ENCODE assay signal across 1 cellular context in the genomic region with DNA sequence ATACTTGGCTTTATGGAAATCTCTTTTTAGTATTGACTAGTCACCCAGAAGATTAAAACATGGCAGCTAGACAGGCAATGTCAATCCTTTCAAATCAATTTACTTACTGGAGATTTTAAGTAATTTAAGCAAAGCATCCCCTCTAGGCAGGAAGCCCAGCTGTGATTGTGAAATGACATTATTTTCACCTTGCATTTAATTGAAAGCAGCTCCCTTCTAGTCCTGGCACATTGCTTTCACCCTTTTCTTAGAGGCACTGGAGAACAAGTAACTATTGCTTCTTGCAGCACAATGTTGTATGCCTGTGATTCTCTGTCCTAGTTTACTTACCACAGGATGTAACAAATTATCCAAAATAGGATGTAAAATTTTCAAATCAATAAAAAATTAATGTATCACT.
TF ChIP-seq lines count a peak whose summit lies in the region.

No MANE protein-coding gene starts in this region.

TF ChIP-seq in WTC11, 78 proteins besides CTCF, POLR2A, EP300 and RAD21 (continued from another document):
- TF ChIP-seq, protein P1, sequence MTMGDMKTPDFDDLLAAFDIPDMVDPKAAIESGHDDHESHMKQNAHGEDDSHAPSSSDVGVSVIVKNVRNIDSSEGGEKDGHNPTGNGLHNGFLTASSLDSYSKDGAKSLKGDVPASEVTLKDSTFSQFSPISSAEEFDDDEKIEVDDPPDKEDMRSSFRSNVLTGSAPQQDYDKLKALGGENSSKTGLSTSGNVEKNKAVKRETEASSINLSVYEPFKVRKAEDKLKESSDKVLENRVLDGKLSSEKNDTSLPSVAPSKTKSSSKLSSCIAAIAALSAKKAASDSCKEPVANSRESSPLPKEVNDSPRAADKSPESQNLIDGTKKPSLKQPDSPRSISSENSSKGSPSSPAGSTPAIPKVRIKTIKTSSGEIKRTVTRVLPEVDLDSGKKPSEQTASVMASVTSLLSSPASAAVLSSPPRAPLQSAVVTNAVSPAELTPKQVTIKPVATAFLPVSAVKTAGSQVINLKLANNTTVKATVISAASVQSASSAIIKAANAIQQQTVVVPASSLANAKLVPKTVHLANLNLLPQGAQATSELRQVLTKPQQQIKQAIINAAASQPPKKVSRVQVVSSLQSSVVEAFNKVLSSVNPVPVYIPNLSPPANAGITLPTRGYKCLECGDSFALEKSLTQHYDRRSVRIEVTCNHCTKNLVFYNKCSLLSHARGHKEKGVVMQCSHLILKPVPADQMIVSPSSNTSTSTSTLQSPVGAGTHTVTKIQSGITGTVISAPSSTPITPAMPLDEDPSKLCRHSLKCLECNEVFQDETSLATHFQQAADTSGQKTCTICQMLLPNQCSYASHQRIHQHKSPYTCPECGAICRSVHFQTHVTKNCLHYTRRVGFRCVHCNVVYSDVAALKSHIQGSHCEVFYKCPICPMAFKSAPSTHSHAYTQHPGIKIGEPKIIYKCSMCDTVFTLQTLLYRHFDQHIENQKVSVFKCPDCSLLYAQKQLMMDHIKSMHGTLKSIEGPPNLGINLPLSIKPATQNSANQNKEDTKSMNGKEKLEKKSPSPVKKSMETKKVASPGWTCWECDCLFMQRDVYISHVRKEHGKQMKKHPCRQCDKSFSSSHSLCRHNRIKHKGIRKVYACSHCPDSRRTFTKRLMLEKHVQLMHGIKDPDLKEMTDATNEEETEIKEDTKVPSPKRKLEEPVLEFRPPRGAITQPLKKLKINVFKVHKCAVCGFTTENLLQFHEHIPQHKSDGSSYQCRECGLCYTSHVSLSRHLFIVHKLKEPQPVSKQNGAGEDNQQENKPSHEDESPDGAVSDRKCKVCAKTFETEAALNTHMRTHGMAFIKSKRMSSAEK (CRISPR knock-in tag; IDR thresholded peaks at IDR 0.05; ENCODE audit: borderline replicate concordance): no peak
- no peak for TF ChIP-seq SOX15 (CRISPR knock-in tag; IDR thresholded peaks at IDR 0.05)
- TF ChIP-seq, protein P2, sequence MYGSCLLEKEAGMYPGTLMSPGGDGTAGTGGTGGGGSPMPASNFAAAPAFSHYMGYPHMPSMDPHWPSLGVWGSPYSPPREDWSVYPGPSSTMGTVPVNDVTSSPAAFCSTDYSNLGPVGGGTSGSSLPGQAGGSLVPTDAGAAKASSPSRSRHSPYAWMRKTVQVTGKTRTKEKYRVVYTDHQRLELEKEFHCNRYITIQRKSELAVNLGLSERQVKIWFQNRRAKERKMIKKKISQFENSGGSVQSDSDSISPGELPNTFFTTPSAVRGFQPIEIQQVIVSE (CRISPR knock-in tag; IDR thresholded peaks at IDR 0.05; ENCODE audit: borderline replicate concordance): no peak
- TF ChIP-seq TCF7 (CRISPR knock-in tag; IDR thresholded peaks at IDR 0.05; ENCODE audit: low read depth): no peak
- TF ChIP-seq, protein P3, sequence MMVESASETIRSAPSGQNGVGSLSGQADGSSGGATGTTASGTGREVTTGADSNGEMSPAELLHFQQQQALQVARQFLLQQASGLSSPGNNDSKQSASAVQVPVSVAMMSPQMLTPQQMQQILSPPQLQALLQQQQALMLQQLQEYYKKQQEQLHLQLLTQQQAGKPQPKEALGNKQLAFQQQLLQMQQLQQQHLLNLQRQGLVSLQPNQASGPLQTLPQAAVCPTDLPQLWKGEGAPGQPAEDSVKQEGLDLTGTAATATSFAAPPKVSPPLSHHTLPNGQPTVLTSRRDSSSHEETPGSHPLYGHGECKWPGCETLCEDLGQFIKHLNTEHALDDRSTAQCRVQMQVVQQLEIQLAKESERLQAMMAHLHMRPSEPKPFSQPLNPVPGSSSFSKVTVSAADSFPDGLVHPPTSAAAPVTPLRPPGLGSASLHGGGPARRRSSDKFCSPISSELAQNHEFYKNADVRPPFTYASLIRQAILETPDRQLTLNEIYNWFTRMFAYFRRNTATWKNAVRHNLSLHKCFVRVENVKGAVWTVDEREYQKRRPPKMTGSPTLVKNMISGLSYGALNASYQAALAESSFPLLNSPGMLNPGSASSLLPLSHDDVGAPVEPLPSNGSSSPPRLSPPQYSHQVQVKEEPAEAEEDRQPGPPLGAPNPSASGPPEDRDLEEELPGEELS (CRISPR knock-in tag; IDR thresholded peaks at IDR 0.05): no peak
